In the genomic region with DNA sequence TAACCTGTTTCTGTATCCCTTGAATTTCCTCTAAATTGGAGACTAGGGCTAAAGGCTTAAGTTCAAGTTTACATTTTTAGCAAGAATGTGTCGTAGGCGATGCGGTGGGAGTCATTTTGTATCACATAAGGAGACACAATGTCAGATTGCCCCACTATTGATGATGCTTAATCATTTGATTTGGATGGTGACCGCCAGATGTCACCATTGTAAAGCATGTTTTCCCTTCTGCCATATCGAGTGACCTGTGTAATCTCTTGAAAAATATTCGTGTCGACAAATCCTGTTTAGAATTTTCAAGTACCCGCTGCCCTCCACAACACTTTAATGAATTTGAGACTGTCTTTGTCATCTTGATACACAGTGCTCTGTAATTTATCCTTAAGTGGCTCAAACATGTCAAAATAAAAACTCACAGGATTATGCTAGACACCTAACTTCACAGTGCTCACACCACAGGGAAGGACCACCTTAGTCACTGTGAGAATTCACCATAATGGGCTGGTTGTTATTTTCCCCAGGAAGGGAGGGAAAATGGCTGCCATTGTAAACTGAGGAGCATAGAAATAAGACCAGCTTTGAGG, we compare ENCODE assay signal across 8 cellular contexts. TPM values are rescaled to one million over a fixed set of nuclear protein-coding genes. Genes with fewer than 3 reads are reported as not detected.
DNase-seq lines count a peak whose midpoint lies in the region; ATAC-seq, FAIRE-seq and TF ChIP-seq lines count a peak whose summit lies in the region.

No MANE protein-coding gene starts in this region.

- no peaks in the 10 kb centered on the region for H3K36me3 ChIP-seq in osteoblast (ENCODE audit: insufficient read depth, low read length)

- peak overlapping the region; percentile 12 for H3K4me2 ChIP-seq in osteoblast (ENCODE audit: insufficient read depth, low read length)

- TF ChIP-seq CTCF in cardiac fibroblast (IDR thresholded peaks at IDR 0.05; ENCODE audit: low read depth, low read length): peak; percentile 23
- peak; percentile 58 for TF ChIP-seq CTCF in osteoblast (IDR thresholded peaks at IDR 0.05; ENCODE audit: extremely low read depth, low read depth, low read length)
- TF ChIP-seq CTCF in mesothelial cell of epicardium (IDR thresholded peaks at IDR 0.05; ENCODE audit: unreplicated experiment): no peak

- H3K4me1 ChIP-seq in osteoblast (ENCODE audit: insufficient read depth, low read length): peaks cover 3% of the 10 kb centered on the region

- no peaks in the 10 kb centered on the region for H4K20me1 ChIP-seq in osteoblast (ENCODE audit: insufficient read depth, low read length)

- no peaks in the 10 kb centered on the region for H3K36me3 Mint-ChIP-seq in mesothelial cell of epicardium

- peaks cover 83% of the 10 kb centered on the region for H3K27me3 Mint-ChIP-seq in mesothelial cell of epicardium (ENCODE audit: low read depth)

- no peak for TF ChIP-seq POLR2A in H54 (IDR thresholded peaks at IDR 0.05; ENCODE audit: low read depth, low read length)

- peak overlapping the region; percentile 56 for H2AFZ ChIP-seq in osteoblast (ENCODE audit: low read length)

- DNase-seq in CD1c-positive myeloid dendritic cell (ENCODE audit: extremely low spot score): peak; percentile 36
- no peak for DNase-seq in H54 (ENCODE audit: insufficient read length, low spot score)
- peak; percentile 71 for DNase-seq in NCI-H748 (lab: John Stamatoyannopoulos, UW; ENCODE audit: unreplicated experiment)
- DNase-seq in cardiac fibroblast (ENCODE audit: low read depth in 2 of 2): peak; percentile 27 to 55
- DNase-seq in osteoblast (ENCODE audit: insufficient read length, low spot score, missing footprints): peak; percentile 72
- DNase-seq in mesothelial cell of epicardium (ENCODE audit: low spot score in 2 of 2, unreplicated experiment in 2 of 2): no peak
- no peak for DNase-seq in activated CD4-positive, alpha-beta T cell treated with anti-CD3 and anti-CD28 coated beads, Interleukin-2, amount 50 U/mL, for 4 hours

- H3K27me3 ChIP-seq in osteoblast (ENCODE audit: insufficient read depth, low read length): peaks cover 7% of the 10 kb centered on the region

- no peaks in the 10 kb centered on the region for H3K9me3 ChIP-seq in osteoblast (ENCODE audit: low read depth, low read length)

- peak; percentile 67 for FAIRE-seq in H54 (lab: Jason Lieb, UNC)

- no peaks in the 10 kb centered on the region for H3K9me3 Mint-ChIP-seq in mesothelial cell of epicardium

- no peaks in the 10 kb centered on the region for H3K4me1 Mint-ChIP-seq in mesothelial cell of epicardium

- no peaks in the 10 kb centered on the region for H3K79me2 ChIP-seq in osteoblast (ENCODE audit: insufficient read depth, low read length)

- H3K4me3 ChIP-seq in cardiac fibroblast (replicated peaks in 1 of 2; ENCODE audit: low read depth in 2 of 2, low read length in 2 of 2): no peak overlapping the region
- H3K4me3 ChIP-seq in osteoblast (ENCODE audit: insufficient read depth, low read length): no peak overlapping the region

- no peak overlapping the region for H3K27ac Mint-ChIP-seq in mesothelial cell of epicardium

- no peak for ATAC-seq in GM21526 (IDR thresholded peaks at IDR 0.05; ENCODE audit: low FRiP score, unreplicated experiment)

- H3K27ac ChIP-seq in osteoblast (ENCODE audit: low read depth, low read length): no peak overlapping the region

- no peak overlapping the region for H3K4me3 Mint-ChIP-seq in mesothelial cell of epicardium

RNA-seq across cellular contexts. Expression of gene SLC46A2, which starts 34.5 kb away (rescaled TPM):
- total RNA-seq in osteoblast (under 0.01 TPM in 1 of 2 replicates, not detected in the other), mesothelial cell of epicardium (not detected in 3 replicates)

Comparison
In these comparisons a context has a peak if more than half of its experiments do, and no peak if none do; other contexts are left out.
1. DNase-seq: peak in CD1c-positive myeloid dendritic cell (single experiment), NCI-H748 (single experiment), cardiac fibroblast (2 of 2) and osteoblast (single experiment); none in H54 (single experiment), mesothelial cell of epicardium (0 of 2) and activated CD4-positive, alpha-beta T cell treated with anti-CD3 and anti-CD28 coated beads, Interleukin-2, amount 50 U/mL, for 4 hours (0 of 2).